In the genomic region with DNA sequence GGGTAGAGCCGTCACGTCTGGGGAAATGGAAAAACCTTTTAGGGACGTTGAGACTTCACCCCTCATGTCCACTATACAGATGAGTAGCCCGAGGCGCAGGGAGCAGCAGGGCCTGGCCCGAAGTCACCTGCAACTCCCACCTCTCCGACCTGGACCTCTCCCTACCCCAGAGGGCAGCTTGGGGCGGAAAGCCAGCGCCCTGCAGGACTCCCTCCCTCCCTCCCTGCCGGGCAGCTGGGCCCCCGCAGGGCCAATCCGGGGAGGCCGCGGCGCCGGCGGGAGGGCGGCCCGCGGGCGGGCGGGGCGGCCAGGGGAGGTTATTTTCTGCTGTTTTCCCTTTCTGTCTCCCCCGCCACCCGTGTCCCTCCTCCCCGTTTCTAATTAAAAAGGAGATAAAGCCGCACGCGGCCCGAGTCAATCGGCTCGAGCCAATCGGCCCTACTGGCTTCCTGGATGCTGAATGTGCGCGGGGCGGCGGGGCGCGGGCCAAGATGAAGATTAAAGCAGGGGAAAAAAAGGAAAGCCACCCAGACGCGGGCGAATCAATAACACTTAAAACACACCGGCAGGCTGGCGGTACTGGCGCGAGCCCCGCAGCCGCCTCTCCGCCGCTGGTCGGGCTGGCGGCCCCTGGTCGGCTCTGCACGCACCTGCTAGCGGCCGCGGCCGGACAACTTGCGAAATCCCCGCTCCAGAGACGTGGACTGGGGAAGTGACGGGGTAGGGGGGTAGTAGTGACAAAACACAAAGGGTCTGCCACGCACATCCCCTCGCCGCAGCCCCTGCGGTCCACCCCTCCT, we compare ENCODE assay signal across 8 cellular contexts. TPM values are rescaled to one million over a fixed set of nuclear protein-coding genes. Genes with fewer than 3 reads are reported as not detected.
DNase-seq lines count a peak whose midpoint lies in the region; ATAC-seq and TF ChIP-seq lines count a peak whose summit lies in the region.

No MANE protein-coding gene starts in this region.

- TF ChIP-seq CTCF in MCF 10A (IDR thresholded peaks at IDR 0.05; ENCODE audit: unreplicated experiment), result no peak

- no peaks in the 10 kb centered on the region for H3K4me1 Mint-ChIP-seq in stimulated activated naive CD8-positive, alpha-beta T cell treated with anti-CD3 and anti-CD28 coated beads, Interleukin-15, Interleukin-2, amounts not matched to agents 100 ng/mL and 50 ng/mL, for 24 hours (ENCODE audit: low read depth)
- no peaks in the 10 kb centered on the region for H3K4me1 Mint-ChIP-seq in MCF 10A (ENCODE audit: insufficient read depth, unreplicated experiment)

- H3K9me3 ChIP-seq in SJCRH30 (replicated peaks), result no peaks in the 10 kb centered on the region

- H3K4me1 ChIP-seq in SJCRH30, result no peaks in the 10 kb centered on the region

- CTCF ChIA-PET in MCF 10A (lab: Yijun Ruan, JAX), result interaction anchor here (0.6 to 14.2 kb wide), 4 partner anchors 7 to 462 kb away, joined by 4 to 597 read pairs (median 12); no protein-coding TSS in a partner anchor

- DNase-seq in stimulated activated naive CD8-positive, alpha-beta T cell treated with anti-CD3 and anti-CD28 coated beads, Interleukin-15, Interleukin-2, amounts not matched to agents 100 U/mL and 50 U/mL, for 24 hours, result no peak
- no peak for DNase-seq in MCF 10A (ENCODE audit: unreplicated experiment)
- peak; percentile 84 for DNase-seq in mesenteric fat pad (ENCODE audit: low spot score)
- DNase-seq in SJCRH30, result no peak
- no peak for DNase-seq in NCI-H524 treated with DMSO at 0.1 percent for 48 hours (lab: John Stamatoyannopoulos, UW)

- no peaks in the 10 kb centered on the region for H3K36me3 ChIP-seq in SJCRH30

- peak overlapping the region; percentile 60 for H3K4me3 Mint-ChIP-seq in stimulated activated naive CD8-positive, alpha-beta T cell treated with anti-CD3 and anti-CD28 coated beads, Interleukin-15, Interleukin-2, amounts not matched to agents 100 ng/mL and 50 ng/mL, for 24 hours
- H3K4me3 Mint-ChIP-seq in MCF 10A (ENCODE audit: unreplicated experiment), result peak overlapping the region; percentile 66

- H3K27me3 Mint-ChIP-seq in stimulated activated naive CD8-positive, alpha-beta T cell treated with anti-CD3 and anti-CD28 coated beads, Interleukin-15, Interleukin-2, amounts not matched to agents 100 ng/mL and 50 ng/mL, for 24 hours, result peaks cover 45% of the 10 kb centered on the region
- H3K27me3 Mint-ChIP-seq in MCF 10A (ENCODE audit: insufficient read depth, unreplicated experiment), result peaks cover 11% of the 10 kb centered on the region

- H3K27ac ChIP-seq in SJCRH30, result no peak overlapping the region

- no TSS peak for BruUV-seq in MCF 10A (replicated peaks; lab: Mats Ljungman, UMichigan)

- intact Hi-C loops in MCF 10A (cut with micrococcal nuclease), result no loop called here

- H3K9me3 Mint-ChIP-seq in stimulated activated naive CD8-positive, alpha-beta T cell treated with anti-CD3 and anti-CD28 coated beads, Interleukin-15, Interleukin-2, amounts not matched to agents 100 ng/mL and 50 ng/mL, for 24 hours, result no peaks in the 10 kb centered on the region
- H3K9me3 Mint-ChIP-seq in MCF 10A (ENCODE audit: unreplicated experiment), result no peaks in the 10 kb centered on the region

- no peak overlapping the region for H3K4me3 ChIP-seq in SJCRH30

- ATAC-seq in stimulated activated naive CD8-positive, alpha-beta T cell treated with anti-CD3 and anti-CD28 coated beads, Interleukin-15, Interleukin-2, amounts not matched to agents 100 U/mL and 50 U/mL, for 24 hours, result no peak
- no peak for ATAC-seq in GM21515 (IDR thresholded peaks at IDR 0.05; ENCODE audit: unreplicated experiment)
- ATAC-seq in GM19467 (IDR thresholded peaks at IDR 0.05; ENCODE audit: unreplicated experiment), result no peak

- no peaks in the 10 kb centered on the region; the same call in 1 of the 2 replicates for H3K27me3 ChIP-seq in SJCRH30

- no peak overlapping the region for H3K27ac Mint-ChIP-seq in stimulated activated naive CD8-positive, alpha-beta T cell treated with anti-CD3 and anti-CD28 coated beads, Interleukin-15, Interleukin-2, amounts not matched to agents 100 ng/mL and 50 ng/mL, for 24 hours
- H3K27ac Mint-ChIP-seq in MCF 10A (ENCODE audit: low read depth, unreplicated experiment), result no peak overlapping the region

- no peaks in the 10 kb centered on the region for H3K36me3 Mint-ChIP-seq in stimulated activated naive CD8-positive, alpha-beta T cell treated with anti-CD3 and anti-CD28 coated beads, Interleukin-15, Interleukin-2, amounts not matched to agents 100 ng/mL and 50 ng/mL, for 24 hours (ENCODE audit: low read depth)
- peaks cover 5% of the 10 kb centered on the region for H3K36me3 Mint-ChIP-seq in MCF 10A (ENCODE audit: insufficient read depth, unreplicated experiment)

- POLR2A ChIA-PET in MCF 10A (lab: Yijun Ruan, JAX), result no interaction called here

RNA-seq across cellular contexts. Expression of a gene that starts 1.8 kb away (rescaled TPM):
- total RNA-seq in MCF 10A (2022) (0.47 and 0.61 TPM in 2 replicates), mesenteric fat pad (not detected)
- total RNA-seq in SJCRH30 (2014; rRNA removed; shearing (Covaris generic)), result not detected in 2 replicates
